25 cellular contexts compared by ENCODE assay signal in genomic region chr3:52881834-52882233, GRCh38.
"Had no signal": no experiment of that assay in that cellular context is flagged by ENCODE, and none has a peak within 500 bp of the region (broad histone marks: within the 10 kb centered on the region; RNA-seq: fewer than 3 reads in every experiment).

No MANE protein-coding gene starts in this region.

- H3K4me3 ChIP-seq: breast epithelium, SK-N-MC had no signal

- H3K27ac Mint-ChIP-seq: activated CD4-positive, alpha-beta memory T cell treated with anti-CD3 and anti-CD28 coated beads for 36 hours; activated CD4-positive, alpha-beta T cell treated with anti-CD3 and anti-CD28 coated beads, Interleukin-2, amount 10 ng/mL, durations not matched to agents 7 days and 5 days; activated naive CD8-positive, alpha-beta T cell treated with anti-CD3 and anti-CD28 coated beads, Interleukin-2, amount 10 ng/mL, durations not matched to agents 7 days and 5 days; T-cell had no signal

- H3K4me3 Mint-ChIP-seq: activated CD4-positive, alpha-beta memory T cell treated with anti-CD3 and anti-CD28 coated beads for 36 hours; activated CD4-positive, alpha-beta T cell treated with anti-CD3 and anti-CD28 coated beads, Interleukin-2, amount 10 ng/mL, durations not matched to agents 7 days and 5 days; activated naive CD8-positive, alpha-beta T cell treated with anti-CD3 and anti-CD28 coated beads, Interleukin-2, amount 10 ng/mL, durations not matched to agents 7 days and 5 days; T-cell had no signal

- H3K9me3 Mint-ChIP-seq: activated CD4-positive, alpha-beta memory T cell treated with anti-CD3 and anti-CD28 coated beads for 36 hours; T-cell had no signal

- H3K9me3 ChIP-seq: breast epithelium had no signal

- H3K36me3 ChIP-seq: breast epithelium had no signal

- H3K4me1 ChIP-seq: breast epithelium had no signal

- ATAC-seq: Panc1, Right ventricle myocardium inferior, T-cell had no signal

- H3K27ac ChIP-seq: breast epithelium, SK-N-MC, VCaP had no signal

- H3K27me3 ChIP-seq: breast epithelium had no signal

- DNase-seq: activated CD4-positive, alpha-beta memory T cell treated with anti-CD3 and anti-CD28 coated beads for 36 hours; activated CD4-positive, alpha-beta T cell treated with anti-CD3 and anti-CD28 coated beads, Interleukin-2, amount 10 ng/mL, durations not matched to agents 7 days and 5 days; activated CD4-positive, CD25-positive, alpha-beta regulatory T cell; activated naive CD4-positive, alpha-beta T cell treated with anti-CD3 and anti-CD28 coated beads, Interleukin-2, amount 50 U/mL, for 16 hours; activated naive CD8-positive, alpha-beta T cell treated with anti-CD3 and anti-CD28 coated beads, Interleukin-2, amount 10 ng/mL, durations not matched to agents 7 days and 5 days; activated T-cell treated with anti-CD3 and anti-CD28 coated beads for 4 hours; aorta; MM.1S; NCI-H1105; NCI-H1436; NCI-H1694 treated with DMSO at 0.1 percent for 48 hours; NCI-H2081; NCI-H2171; NCI-H345; NCI-H510A; NCI-H526 treated with DMSO at 0.1 percent for 48 hours; NK-92 treated with Interleukin-12 subunit alpha and Interleukin-12 subunit beta, amount 100 ng/mL, for 24 hours; OCI-M1; RPMI8226; T-cell had no signal

- H3K27me3 Mint-ChIP-seq: activated CD4-positive, alpha-beta memory T cell treated with anti-CD3 and anti-CD28 coated beads for 36 hours; activated CD4-positive, alpha-beta T cell treated with anti-CD3 and anti-CD28 coated beads, Interleukin-2, amount 10 ng/mL, durations not matched to agents 7 days and 5 days; activated naive CD8-positive, alpha-beta T cell treated with anti-CD3 and anti-CD28 coated beads, Interleukin-2, amount 10 ng/mL, durations not matched to agents 7 days and 5 days; T-cell had no signal
